2 cellular contexts compared by ENCODE assay signal in the genomic region with DNA sequence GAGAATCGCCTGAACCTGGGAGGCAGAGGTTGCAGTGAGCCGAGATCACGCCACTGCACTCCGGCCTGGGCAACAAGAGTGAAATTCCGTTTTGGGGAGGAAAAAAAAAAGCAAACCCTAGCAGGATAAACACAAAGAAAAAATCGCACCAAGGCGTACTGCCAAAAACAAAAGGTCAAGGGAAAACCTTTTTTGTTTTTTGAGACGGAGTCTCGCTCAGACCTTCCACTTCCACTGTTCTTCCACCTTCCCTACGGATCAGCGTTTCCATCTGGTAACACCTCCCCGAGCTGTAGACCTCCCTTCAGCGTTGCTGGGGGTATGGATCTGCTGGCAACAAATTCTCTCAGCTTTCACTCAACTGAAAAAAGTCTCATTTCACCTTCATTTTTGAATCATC.
TF ChIP-seq lines count a peak whose summit lies in the region.

No MANE protein-coding gene starts in this region.

TF ChIP-seq in liver, 16 proteins besides CTCF, POLR2A, EP300 and RAD21:
- peak; percentile 75 for TF ChIP-seq NR2F2 (IDR thresholded peaks at IDR 0.05)
- TF ChIP-seq, protein P1, sequence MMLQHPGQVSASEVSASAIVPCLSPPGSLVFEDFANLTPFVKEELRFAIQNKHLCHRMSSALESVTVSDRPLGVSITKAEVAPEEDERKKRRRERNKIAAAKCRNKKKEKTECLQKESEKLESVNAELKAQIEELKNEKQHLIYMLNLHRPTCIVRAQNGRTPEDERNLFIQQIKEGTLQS (IDR thresholded peaks at IDR 0.05): no peak
- no peak for TF ChIP-seq TAF1 (conservative IDR thresholded peaks at IDR 0.05)
- no peak for TF ChIP-seq HNF4G (IDR thresholded peaks at IDR 0.05)
- no peak for TF ChIP-seq JUND (IDR thresholded peaks at IDR 0.05)
- TF ChIP-seq FOXA2 (IDR thresholded peaks at IDR 0.05): no peak
- TF ChIP-seq GABPA (IDR thresholded peaks at IDR 0.05 in 1 of 2, conservative IDR thresholded peaks at IDR 0.05 in 1 of 2): no peak
- no peak for TF ChIP-seq HNF4A (conservative IDR thresholded peaks at IDR 0.05)

TF ChIP-seq in HepG2, 621 proteins besides CTCF, POLR2A, EP300 and RAD21:
- TF ChIP-seq, protein P2, sequence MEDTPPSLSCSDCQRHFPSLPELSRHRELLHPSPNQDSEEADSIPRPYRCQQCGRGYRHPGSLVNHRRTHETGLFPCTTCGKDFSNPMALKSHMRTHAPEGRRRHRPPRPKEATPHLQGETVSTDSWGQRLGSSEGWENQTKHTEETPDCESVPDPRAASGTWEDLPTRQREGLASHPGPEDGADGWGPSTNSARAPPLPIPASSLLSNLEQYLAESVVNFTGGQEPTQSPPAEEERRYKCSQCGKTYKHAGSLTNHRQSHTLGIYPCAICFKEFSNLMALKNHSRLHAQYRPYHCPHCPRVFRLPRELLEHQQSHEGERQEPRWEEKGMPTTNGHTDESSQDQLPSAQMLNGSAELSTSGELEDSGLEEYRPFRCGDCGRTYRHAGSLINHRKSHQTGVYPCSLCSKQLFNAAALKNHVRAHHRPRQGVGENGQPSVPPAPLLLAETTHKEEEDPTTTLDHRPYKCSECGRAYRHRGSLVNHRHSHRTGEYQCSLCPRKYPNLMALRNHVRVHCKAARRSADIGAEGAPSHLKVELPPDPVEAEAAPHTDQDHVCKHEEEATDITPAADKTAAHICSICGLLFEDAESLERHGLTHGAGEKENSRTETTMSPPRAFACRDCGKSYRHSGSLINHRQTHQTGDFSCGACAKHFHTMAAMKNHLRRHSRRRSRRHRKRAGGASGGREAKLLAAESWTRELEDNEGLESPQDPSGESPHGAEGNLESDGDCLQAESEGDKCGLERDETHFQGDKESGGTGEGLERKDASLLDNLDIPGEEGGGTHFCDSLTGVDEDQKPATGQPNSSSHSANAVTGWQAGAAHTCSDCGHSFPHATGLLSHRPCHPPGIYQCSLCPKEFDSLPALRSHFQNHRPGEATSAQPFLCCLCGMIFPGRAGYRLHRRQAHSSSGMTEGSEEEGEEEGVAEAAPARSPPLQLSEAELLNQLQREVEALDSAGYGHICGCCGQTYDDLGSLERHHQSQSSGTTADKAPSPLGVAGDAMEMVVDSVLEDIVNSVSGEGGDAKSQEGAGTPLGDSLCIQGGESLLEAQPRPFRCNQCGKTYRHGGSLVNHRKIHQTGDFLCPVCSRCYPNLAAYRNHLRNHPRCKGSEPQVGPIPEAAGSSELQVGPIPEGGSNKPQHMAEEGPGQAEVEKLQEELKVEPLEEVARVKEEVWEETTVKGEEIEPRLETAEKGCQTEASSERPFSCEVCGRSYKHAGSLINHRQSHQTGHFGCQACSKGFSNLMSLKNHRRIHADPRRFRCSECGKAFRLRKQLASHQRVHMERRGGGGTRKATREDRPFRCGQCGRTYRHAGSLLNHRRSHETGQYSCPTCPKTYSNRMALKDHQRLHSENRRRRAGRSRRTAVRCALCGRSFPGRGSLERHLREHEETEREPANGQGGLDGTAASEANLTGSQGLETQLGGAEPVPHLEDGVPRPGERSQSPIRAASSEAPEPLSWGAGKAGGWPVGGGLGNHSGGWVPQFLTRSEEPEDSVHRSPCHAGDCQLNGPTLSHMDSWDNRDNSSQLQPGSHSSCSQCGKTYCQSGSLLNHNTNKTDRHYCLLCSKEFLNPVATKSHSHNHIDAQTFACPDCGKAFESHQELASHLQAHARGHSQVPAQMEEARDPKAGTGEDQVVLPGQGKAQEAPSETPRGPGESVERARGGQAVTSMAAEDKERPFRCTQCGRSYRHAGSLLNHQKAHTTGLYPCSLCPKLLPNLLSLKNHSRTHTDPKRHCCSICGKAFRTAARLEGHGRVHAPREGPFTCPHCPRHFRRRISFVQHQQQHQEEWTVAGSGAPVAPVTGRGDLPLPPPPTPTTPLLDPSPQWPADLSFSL (CRISPR knock-in tag; IDR thresholded peaks at IDR 0.05): no peak
- TF ChIP-seq TCF7 (IDR thresholded peaks at IDR 0.05; ENCODE audit: low read depth) (no peak), ZNF350 (CRISPR knock-in tag; IDR thresholded peaks at IDR 0.05; ENCODE audit: borderline replicate concordance, low read depth) (no peak), NBN (conservative IDR thresholded peaks at IDR 0.05) (no peak), CCAR2 (optimal IDR thresholded peaks at IDR 0.05; ENCODE audit: low read depth, low read length) (no peak), NONO (IDR thresholded peaks at IDR 0.05) (no peak), NONO (CRISPR knock-in tag; conservative IDR thresholded peaks at IDR 0.05) (no peak), HOXA9 (CRISPR knock-in tag; IDR thresholded peaks at IDR 0.05; ENCODE audit: borderline replicate concordance) (no peak), ZNF878 (CRISPR knock-in tag; IDR thresholded peaks at IDR 0.05) (no peak), AKAP8 (CRISPR knock-in tag; IDR thresholded peaks at IDR 0.05) (no peak)
- TF ChIP-seq, protein P3, sequence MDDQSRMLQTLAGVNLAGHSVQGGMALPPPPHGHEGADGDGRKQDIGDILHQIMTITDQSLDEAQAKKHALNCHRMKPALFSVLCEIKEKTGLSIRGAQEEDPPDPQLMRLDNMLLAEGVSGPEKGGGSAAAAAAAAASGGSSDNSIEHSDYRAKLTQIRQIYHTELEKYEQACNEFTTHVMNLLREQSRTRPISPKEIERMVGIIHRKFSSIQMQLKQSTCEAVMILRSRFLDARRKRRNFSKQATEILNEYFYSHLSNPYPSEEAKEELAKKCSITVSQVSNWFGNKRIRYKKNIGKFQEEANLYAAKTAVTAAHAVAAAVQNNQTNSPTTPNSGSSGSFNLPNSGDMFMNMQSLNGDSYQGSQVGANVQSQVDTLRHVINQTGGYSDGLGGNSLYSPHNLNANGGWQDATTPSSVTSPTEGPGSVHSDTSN (CRISPR knock-in tag; IDR thresholded peaks at IDR 0.05; ENCODE audit: borderline replicate concordance): no peak
- TF ChIP-seq, protein P4, sequence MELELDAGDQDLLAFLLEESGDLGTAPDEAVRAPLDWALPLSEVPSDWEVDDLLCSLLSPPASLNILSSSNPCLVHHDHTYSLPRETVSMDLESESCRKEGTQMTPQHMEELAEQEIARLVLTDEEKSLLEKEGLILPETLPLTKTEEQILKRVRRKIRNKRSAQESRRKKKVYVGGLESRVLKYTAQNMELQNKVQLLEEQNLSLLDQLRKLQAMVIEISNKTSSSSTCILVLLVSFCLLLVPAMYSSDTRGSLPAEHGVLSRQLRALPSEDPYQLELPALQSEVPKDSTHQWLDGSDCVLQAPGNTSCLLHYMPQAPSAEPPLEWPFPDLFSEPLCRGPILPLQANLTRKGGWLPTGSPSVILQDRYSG (CRISPR knock-in tag; IDR thresholded peaks at IDR 0.05): no peak
- TF ChIP-seq, protein P5, sequence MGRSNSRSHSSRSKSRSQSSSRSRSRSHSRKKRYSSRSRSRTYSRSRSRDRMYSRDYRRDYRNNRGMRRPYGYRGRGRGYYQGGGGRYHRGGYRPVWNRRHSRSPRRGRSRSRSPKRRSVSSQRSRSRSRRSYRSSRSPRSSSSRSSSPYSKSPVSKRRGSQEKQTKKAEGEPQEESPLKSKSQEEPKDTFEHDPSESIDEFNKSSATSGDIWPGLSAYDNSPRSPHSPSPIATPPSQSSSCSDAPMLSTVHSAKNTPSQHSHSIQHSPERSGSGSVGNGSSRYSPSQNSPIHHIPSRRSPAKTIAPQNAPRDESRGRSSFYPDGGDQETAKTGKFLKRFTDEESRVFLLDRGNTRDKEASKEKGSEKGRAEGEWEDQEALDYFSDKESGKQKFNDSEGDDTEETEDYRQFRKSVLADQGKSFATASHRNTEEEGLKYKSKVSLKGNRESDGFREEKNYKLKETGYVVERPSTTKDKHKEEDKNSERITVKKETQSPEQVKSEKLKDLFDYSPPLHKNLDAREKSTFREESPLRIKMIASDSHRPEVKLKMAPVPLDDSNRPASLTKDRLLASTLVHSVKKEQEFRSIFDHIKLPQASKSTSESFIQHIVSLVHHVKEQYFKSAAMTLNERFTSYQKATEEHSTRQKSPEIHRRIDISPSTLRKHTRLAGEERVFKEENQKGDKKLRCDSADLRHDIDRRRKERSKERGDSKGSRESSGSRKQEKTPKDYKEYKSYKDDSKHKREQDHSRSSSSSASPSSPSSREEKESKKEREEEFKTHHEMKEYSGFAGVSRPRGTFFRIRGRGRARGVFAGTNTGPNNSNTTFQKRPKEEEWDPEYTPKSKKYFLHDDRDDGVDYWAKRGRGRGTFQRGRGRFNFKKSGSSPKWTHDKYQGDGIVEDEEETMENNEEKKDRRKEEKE (IDR thresholded peaks at IDR 0.05): no peak
- TF ChIP-seq, protein P6, sequence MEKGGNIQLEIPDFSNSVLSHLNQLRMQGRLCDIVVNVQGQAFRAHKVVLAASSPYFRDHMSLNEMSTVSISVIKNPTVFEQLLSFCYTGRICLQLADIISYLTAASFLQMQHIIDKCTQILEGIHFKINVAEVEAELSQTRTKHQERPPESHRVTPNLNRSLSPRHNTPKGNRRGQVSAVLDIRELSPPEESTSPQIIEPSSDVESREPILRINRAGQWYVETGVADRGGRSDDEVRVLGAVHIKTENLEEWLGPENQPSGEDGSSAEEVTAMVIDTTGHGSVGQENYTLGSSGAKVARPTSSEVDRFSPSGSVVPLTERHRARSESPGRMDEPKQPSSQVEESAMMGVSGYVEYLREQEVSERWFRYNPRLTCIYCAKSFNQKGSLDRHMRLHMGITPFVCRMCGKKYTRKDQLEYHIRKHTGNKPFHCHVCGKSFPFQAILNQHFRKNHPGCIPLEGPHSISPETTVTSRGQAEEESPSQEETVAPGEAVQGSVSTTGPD (CRISPR knock-in tag; IDR thresholded peaks at IDR 0.05): no peak
- TF ChIP-seq, protein P7, sequence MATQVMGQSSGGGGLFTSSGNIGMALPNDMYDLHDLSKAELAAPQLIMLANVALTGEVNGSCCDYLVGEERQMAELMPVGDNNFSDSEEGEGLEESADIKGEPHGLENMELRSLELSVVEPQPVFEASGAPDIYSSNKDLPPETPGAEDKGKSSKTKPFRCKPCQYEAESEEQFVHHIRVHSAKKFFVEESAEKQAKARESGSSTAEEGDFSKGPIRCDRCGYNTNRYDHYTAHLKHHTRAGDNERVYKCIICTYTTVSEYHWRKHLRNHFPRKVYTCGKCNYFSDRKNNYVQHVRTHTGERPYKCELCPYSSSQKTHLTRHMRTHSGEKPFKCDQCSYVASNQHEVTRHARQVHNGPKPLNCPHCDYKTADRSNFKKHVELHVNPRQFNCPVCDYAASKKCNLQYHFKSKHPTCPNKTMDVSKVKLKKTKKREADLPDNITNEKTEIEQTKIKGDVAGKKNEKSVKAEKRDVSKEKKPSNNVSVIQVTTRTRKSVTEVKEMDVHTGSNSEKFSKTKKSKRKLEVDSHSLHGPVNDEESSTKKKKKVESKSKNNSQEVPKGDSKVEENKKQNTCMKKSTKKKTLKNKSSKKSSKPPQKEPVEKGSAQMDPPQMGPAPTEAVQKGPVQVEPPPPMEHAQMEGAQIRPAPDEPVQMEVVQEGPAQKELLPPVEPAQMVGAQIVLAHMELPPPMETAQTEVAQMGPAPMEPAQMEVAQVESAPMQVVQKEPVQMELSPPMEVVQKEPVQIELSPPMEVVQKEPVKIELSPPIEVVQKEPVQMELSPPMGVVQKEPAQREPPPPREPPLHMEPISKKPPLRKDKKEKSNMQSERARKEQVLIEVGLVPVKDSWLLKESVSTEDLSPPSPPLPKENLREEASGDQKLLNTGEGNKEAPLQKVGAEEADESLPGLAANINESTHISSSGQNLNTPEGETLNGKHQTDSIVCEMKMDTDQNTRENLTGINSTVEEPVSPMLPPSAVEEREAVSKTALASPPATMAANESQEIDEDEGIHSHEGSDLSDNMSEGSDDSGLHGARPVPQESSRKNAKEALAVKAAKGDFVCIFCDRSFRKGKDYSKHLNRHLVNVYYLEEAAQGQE (IDR thresholded peaks at IDR 0.05; ENCODE audit: borderline replicate concordance in 1 of 2, low read depth in 1 of 2, low read length in 2 of 2): no peak
- TF ChIP-seq, protein P8, sequence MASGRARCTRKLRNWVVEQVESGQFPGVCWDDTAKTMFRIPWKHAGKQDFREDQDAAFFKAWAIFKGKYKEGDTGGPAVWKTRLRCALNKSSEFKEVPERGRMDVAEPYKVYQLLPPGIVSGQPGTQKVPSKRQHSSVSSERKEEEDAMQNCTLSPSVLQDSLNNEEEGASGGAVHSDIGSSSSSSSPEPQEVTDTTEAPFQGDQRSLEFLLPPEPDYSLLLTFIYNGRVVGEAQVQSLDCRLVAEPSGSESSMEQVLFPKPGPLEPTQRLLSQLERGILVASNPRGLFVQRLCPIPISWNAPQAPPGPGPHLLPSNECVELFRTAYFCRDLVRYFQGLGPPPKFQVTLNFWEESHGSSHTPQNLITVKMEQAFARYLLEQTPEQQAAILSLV (CRISPR knock-in tag; IDR thresholded peaks at IDR 0.05; ENCODE audit: borderline replicate concordance): no peak
- TF ChIP-seq, protein P9, sequence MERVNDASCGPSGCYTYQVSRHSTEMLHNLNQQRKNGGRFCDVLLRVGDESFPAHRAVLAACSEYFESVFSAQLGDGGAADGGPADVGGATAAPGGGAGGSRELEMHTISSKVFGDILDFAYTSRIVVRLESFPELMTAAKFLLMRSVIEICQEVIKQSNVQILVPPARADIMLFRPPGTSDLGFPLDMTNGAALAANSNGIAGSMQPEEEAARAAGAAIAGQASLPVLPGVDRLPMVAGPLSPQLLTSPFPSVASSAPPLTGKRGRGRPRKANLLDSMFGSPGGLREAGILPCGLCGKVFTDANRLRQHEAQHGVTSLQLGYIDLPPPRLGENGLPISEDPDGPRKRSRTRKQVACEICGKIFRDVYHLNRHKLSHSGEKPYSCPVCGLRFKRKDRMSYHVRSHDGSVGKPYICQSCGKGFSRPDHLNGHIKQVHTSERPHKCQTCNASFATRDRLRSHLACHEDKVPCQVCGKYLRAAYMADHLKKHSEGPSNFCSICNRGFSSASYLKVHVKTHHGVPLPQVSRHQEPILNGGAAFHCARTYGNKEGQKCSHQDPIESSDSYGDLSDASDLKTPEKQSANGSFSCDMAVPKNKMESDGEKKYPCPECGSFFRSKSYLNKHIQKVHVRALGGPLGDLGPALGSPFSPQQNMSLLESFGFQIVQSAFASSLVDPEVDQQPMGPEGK (CRISPR knock-in tag; IDR thresholded peaks at IDR 0.05): no peak
TF ChIP-seq in HepG2: peak in this region for 0.
